In the genomic region with DNA sequence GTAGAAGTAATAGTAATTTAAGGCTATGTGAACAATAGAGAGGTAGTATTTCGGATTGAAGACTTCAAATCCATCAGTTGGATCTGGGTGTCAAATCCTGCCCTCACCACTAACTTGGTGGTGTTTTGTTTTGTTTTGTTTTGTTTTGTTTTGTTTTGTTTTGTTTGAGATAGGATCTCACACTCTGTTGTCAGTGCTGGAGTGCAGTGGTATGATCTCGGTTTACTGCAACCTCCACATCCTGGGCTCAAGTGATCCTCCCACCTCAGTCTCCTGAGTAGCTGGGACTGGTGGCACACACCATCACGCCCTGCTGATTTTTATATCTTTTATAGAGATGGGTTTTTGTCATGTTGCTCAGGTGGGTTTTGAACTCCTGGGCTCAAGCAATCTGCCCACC, we compare ENCODE assay signal across 1 cellular context.
A peak's percentile ranks its signal among the peaks of the same experiment; 100 is the strongest.
TF ChIP-seq lines count a peak whose summit lies in the region.

No MANE protein-coding gene starts in this region.

TF ChIP-seq in K562, 482 proteins besides CTCF, POLR2A, EP300 and RAD21 (continued from another document):
- 0 out of 4 replicates have a peak, but pooled peaks of 1 of the 2 experiments have one; percentile 56 for TF ChIP-seq BCLAF1 (IDR thresholded peaks at IDR 0.05; ENCODE audit: borderline replicate concordance in 1 of 2, control insufficient read depth in 1 of 2, low read depth in 2 of 2, low read length in 1 of 2)
- no peak for TF ChIP-seq ZNF354B (CRISPR knock-in tag; IDR thresholded peaks at IDR 0.05)
- TF ChIP-seq ZNF239 (CRISPR knock-in tag; IDR thresholded peaks at IDR 0.05) = no peak
- TF ChIP-seq HDAC8 (tag; IDR thresholded peaks at IDR 0.05) = no peak
- no peak for TF ChIP-seq ZNF512 (tag; IDR thresholded peaks at IDR 0.05)
- TF ChIP-seq PTTG1 (tag; IDR thresholded peaks at IDR 0.05; ENCODE audit: low read depth) = no peak
- TF ChIP-seq, protein P1, sequence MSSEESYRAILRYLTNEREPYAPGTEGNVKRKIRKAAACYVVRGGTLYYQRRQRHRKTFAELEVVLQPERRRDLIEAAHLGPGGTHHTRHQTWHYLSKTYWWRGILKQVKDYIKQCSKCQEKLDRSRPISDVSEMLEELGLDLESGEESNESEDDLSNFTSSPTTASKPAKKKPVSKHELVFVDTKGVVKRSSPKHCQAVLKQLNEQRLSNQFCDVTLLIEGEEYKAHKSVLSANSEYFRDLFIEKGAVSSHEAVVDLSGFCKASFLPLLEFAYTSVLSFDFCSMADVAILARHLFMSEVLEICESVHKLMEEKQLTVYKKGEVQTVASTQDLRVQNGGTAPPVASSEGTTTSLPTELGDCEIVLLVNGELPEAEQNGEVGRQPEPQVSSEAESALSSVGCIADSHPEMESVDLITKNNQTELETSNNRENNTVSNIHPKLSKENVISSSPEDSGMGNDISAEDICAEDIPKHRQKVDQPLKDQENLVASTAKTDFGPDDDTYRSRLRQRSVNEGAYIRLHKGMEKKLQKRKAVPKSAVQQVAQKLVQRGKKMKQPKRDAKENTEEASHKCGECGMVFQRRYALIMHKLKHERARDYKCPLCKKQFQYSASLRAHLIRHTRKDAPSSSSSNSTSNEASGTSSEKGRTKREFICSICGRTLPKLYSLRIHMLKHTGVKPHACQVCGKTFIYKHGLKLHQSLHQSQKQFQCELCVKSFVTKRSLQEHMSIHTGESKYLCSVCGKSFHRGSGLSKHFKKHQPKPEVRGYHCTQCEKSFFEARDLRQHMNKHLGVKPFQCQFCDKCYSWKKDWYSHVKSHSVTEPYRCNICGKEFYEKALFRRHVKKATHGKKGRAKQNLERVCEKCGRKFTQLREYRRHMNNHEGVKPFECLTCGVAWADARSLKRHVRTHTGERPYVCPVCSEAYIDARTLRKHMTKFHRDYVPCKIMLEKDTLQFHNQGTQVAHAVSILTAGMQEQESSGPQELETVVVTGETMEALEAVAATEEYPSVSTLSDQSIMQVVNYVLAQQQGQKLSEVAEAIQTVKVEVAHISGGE (CRISPR knock-in tag; IDR thresholded peaks at IDR 0.05) = peak in 1 of 3 experiments; percentile 80; a peak in 2 of 6 replicates
- TF ChIP-seq KLF10 (CRISPR knock-in tag; IDR thresholded peaks at IDR 0.05) = no peak
- no peak for TF ChIP-seq MTA1 (IDR thresholded peaks at IDR 0.05; ENCODE audit: borderline replicate concordance)
- TF ChIP-seq RNF219 (CRISPR knock-in tag; IDR thresholded peaks at IDR 0.05) = no peak
